Comparison of ENCODE assay signal across 8 cellular contexts in genomic region chr7:25391295-25391861, GRCh38.
DNase-seq lines count a peak whose midpoint lies in the region; ATAC-seq and TF ChIP-seq lines count a peak whose summit lies in the region.

No MANE protein-coding gene starts in this region.

- H2AFZ ChIP-seq in OCI-LY7 (ENCODE audit: low read length): no peak overlapping the region

- POLR2A ChIA-PET in OCI-LY7 (lab: Charles Lee): interaction anchor here (0.7 kb wide), 1 partner anchor 20 kb away, joined by 3 read pairs; no protein-coding TSS in a partner anchor

- no peaks in the 10 kb centered on the region for H3K4me1 ChIP-seq in OCI-LY7 (ENCODE audit: insufficient read depth, low read length, poor library complexity, severe bottlenecking)
- H3K4me1 ChIP-seq in spleen: peaks cover 0 to 4% (median 0%) of the 10 kb centered on the region in 6 donors

- no peak for TF ChIP-seq POLR2A in spleen (IDR thresholded peaks at IDR 0.05)

- H3K27ac ChIP-seq in OCI-LY7 (ENCODE audit: low read depth, low read length, poor library complexity, severe bottlenecking) (no peak overlapping the region), spleen (no peak overlapping the region), substantia nigra (ENCODE audit: low read depth, low read length, poor library complexity, severe bottlenecking) (no peak overlapping the region)

- TF ChIP-seq CTCF in OCI-LY7 (conservative IDR thresholded peaks at IDR 0.05; ENCODE audit: low read length) (peak; percentile 77), fibroblast of villous mesenchyme (IDR thresholded peaks at IDR 0.05; ENCODE audit: insufficient read depth, low read depth, low read length) (peak; percentile 40), spleen (IDR thresholded peaks at IDR 0.05 in 8 of 11, conservative IDR thresholded peaks at IDR 0.05 in 3 of 11) (peak in 9 of 11 experiments; percentile 12 to 51 (median 40))

- peaks cover 0 to 19% (median 0%) of the 10 kb centered on the region in 7 donors for H3K27me3 ChIP-seq in spleen (replicated peaks in 1 of 7)

- WGBS in spleen, 5 donors: 33 to 44% (median 38%) methylated on average over 5 of the region's 5 CpGs

- BruUV-seq in OCI-LY7 (replicated peaks; lab: Mats Ljungman, UMichigan): no TSS peak

- H4K20me1 ChIP-seq in OCI-LY7 (ENCODE audit: insufficient read depth, low read length): no peaks in the 10 kb centered on the region

- intact Hi-C loops in OCI-LY7 (cut with micrococcal nuclease; ENCODE audit: unreplicated experiment): loop anchor here (2.0 kb wide), 1 partner anchor 461 kb away; no protein-coding TSS in a partner anchor
- intact Hi-C loops in spleen (cut with DNase I; ENCODE audit: low total_unique reads): loop anchor here (2.0 kb wide), 1 partner anchor 173 kb away; no protein-coding TSS in a partner anchor

- CTCF ChIA-PET in OCI-LY7 (lab: Charles Lee; ENCODE audit: unreplicated experiment): no interaction called here

- DNase-seq in NCI-H345 (lab: John Stamatoyannopoulos, UW) (peak; percentile 10), NCI-H345 treated with DMSO at 0.1 percent for 48 hours (lab: John Stamatoyannopoulos, UW; ENCODE audit: unreplicated experiment) (no peak), OCI-LY7 (ENCODE audit: low spot score) (peak; percentile 7), fibroblast of villous mesenchyme (ENCODE audit: low read depth) (peak; percentile 40), spleen (no peak), NCI-H187 (lab: John Stamatoyannopoulos, UW) (no peak), substantia nigra (lab: John Stamatoyannopoulos, UW) (no peak)

- H3K79me2 ChIP-seq in OCI-LY7 (ENCODE audit: insufficient read depth, low read depth, low read length): no peaks in the 10 kb centered on the region

- no peak for ATAC-seq in GM21423 (IDR thresholded peaks at IDR 0.05; ENCODE audit: unreplicated experiment)

- no peak overlapping the region for H3K4me2 ChIP-seq in OCI-LY7 (ENCODE audit: low read length)

- H3K36me3 ChIP-seq in OCI-LY7 (ENCODE audit: insufficient read depth, low read length) (no peaks in the 10 kb centered on the region), spleen (no peaks in the 10 kb centered on the region)

- H3K9me3 ChIP-seq in OCI-LY7 (ENCODE audit: low read length) (no peaks in the 10 kb centered on the region), spleen (no peaks in the 10 kb centered on the region)

- H3K9me2 ChIP-seq in OCI-LY7 (ENCODE audit: insufficient read depth, low read length): no peaks in the 10 kb centered on the region

- H3K4me3 ChIP-seq in OCI-LY7 (ENCODE audit: low read depth, low read length, poor library complexity, severe bottlenecking) (no peak overlapping the region), fibroblast of villous mesenchyme (ENCODE audit: low read depth, low read length) (no peak overlapping the region), spleen (no peak overlapping the region)

Comparison
In these comparisons a context has a peak if more than half of its experiments do, and no peak if none do; other contexts are left out.
1. DNase-seq: peak in NCI-H345 (single experiment), OCI-LY7 (single experiment) and fibroblast of villous mesenchyme (single experiment); none in NCI-H345 treated with DMSO at 0.1 percent for 48 hours (single experiment), spleen (single experiment), NCI-H187 (0 of 2) and substantia nigra (0 of 49).
2. Peak in every context shown above with its lines, with median percentiles within 50 percentile points of each other: CTCF ChIP-seq.